Comparison of ENCODE assay signal across 24 cellular contexts in the genomic region with DNA sequence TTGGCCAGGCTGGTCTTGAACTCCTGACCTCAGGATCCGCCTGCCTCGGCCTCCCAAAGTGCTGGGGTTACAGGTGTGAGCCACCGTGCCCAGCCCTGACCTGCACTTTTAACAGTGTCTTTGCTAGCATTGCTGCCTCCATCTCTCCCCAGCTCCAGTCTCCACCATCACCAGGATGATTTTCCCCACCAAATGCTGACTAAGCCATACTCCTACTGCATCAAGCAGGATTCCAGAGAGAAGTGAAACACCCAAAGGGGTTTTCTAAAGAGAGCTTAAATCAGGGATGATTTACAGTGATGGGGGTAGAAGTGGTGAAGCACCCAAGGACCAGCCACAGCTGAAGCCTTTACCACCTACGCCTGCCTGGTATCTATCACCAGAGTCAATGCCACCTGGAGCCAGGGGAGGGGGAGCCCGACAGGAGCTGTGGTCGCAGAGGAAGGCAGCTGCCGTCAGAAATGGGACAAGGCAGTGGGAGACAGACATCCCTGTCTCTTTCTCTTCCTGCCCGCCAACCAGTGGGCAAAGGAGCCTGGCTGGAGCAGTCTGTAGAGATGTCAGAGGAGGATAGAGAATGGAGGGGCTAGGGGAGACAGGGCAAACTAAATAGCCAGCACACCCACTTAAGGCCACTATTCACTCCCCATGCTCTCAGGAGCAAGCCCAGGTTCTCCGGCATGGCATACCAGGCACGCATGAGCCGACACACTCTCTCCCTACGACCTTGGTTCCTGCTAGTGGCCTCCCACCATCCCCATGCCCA. TPM values are rescaled to one million over a fixed set of nuclear protein-coding genes. Genes with fewer than 3 reads are reported as not detected.
A peak's percentile ranks its signal among the peaks of the same experiment; 100 is the strongest.
DNase-seq lines count a peak whose midpoint lies in the region; ATAC-seq, FAIRE-seq and TF ChIP-seq lines count a peak whose summit lies in the region.
"Had no signal": no experiment of that assay in that cellular context is flagged by ENCODE, and none has a peak within 500 bp of the region (broad histone marks: within the 10 kb centered on the region; RNA-seq: fewer than 3 reads in every experiment).

No MANE protein-coding gene starts in this region.

- peak overlapping the region; percentile 89 for H3K23ac ChIP-seq in mesendoderm (ENCODE audit: low read length)

- peaks cover 0 to 5% (median 0%) of the 10 kb centered on the region in 7 donors for H3K9me3 Mint-ChIP-seq in CD14-positive monocyte
- peaks cover 5% of the 10 kb centered on the region for H3K9me3 Mint-ChIP-seq in astrocyte (ENCODE audit: unreplicated experiment)
- H3K9me3 Mint-ChIP-seq in CD8-positive, alpha-beta T cell: no peaks in the 10 kb centered on the region
- H3K9me3 Mint-ChIP-seq: CD4-positive, alpha-beta T cell; GM23338 had no signal

- H3K27ac Mint-ChIP-seq in CD14-positive monocyte: peak overlapping the region in 3 of 7 donors; percentile 13 to 77 (median 65)
- peak overlapping the region; percentile 84 for H3K27ac Mint-ChIP-seq in astrocyte (ENCODE audit: unreplicated experiment)
- no peak overlapping the region for H3K27ac Mint-ChIP-seq in CD8-positive, alpha-beta T cell
- H3K27ac Mint-ChIP-seq: CD4-positive, alpha-beta T cell; GM23338 had no signal

- peak; percentile 12 for DNase-seq in CD14-positive monocyte (ENCODE audit: low spot score)
- DNase-seq in astrocyte (ENCODE audit: low read depth): no peak
- DNase-seq in mesendoderm: no peak
- DNase-seq in spleen: peak; percentile 49
- DNase-seq in left ventricle myocardium superior: no peak
- no peak for DNase-seq in CD8-positive, alpha-beta T cell
- DNase-seq: BE2C; Caco-2; CD4-positive, alpha-beta T cell; DND-41; NCI-H1105 treated with DMSO at 0.1 percent for 48 hours; NCI-H2029 treated with DMSO at 0.1 percent for 48 hours; NCI-H524 treated with DMSO at 0.1 percent for 48 hours; SJCRH30 had no signal

- H4K20me1 ChIP-seq in astrocyte (ENCODE audit: insufficient read depth, low read length): no peaks in the 10 kb centered on the region

- no peak overlapping the region for H3K18ac ChIP-seq in mesendoderm (ENCODE audit: low read length)

- peaks cover 3% of the 10 kb centered on the region for H3K4me1 Mint-ChIP-seq in CD14-positive monocyte
- H3K4me1 Mint-ChIP-seq in astrocyte (ENCODE audit: low read depth, unreplicated experiment): peaks cover 31% of the 10 kb centered on the region
- H3K4me1 Mint-ChIP-seq in CD8-positive, alpha-beta T cell (ENCODE audit: low read depth): no peaks in the 10 kb centered on the region

- H2AK5ac ChIP-seq in mesendoderm (ENCODE audit: low read length): peak overlapping the region; percentile 97

- no peak overlapping the region for H4K5ac ChIP-seq in mesendoderm (ENCODE audit: low read length)

- no peak overlapping the region for H3K4me3 Mint-ChIP-seq in CD14-positive monocyte
- H3K4me3 Mint-ChIP-seq in astrocyte (ENCODE audit: unreplicated experiment): no peak overlapping the region
- H3K4me3 Mint-ChIP-seq in CD8-positive, alpha-beta T cell: no peak overlapping the region
- H3K4me3 Mint-ChIP-seq: CD4-positive, alpha-beta T cell; GM23338 had no signal

- no peak overlapping the region for H2BK15ac ChIP-seq in mesendoderm (replicated peaks; ENCODE audit: low read depth)

- no peaks in the 10 kb centered on the region for H3K27me3 ChIP-seq in astrocyte (ENCODE audit: insufficient read depth, low read length)
- H3K27me3 ChIP-seq in mesendoderm (ENCODE audit: insufficient read depth, low read length, poor library complexity): no peaks in the 10 kb centered on the region
- H3K27me3 ChIP-seq in spleen (replicated peaks in 1 of 7): peaks cover 0 to 10% (median 0%) of the 10 kb centered on the region in 7 donors
- no peaks in the 10 kb centered on the region for H3K27me3 ChIP-seq in CD8-positive, alpha-beta T cell (ENCODE audit: insufficient read depth, low read length)
- H3K27me3 ChIP-seq: BE2C, SJCRH30 had no signal

- H3K9ac ChIP-seq in astrocyte (ENCODE audit: low read length) (no peak overlapping the region), mesendoderm (ENCODE audit: low read length) (no peak overlapping the region)
- H3K9ac ChIP-seq: KMS-11 had no signal

- WGBS in mesendoderm (ENCODE audit: extremely low coverage, insufficient coverage, low lambda C conversion rate): no CpG with 5 or more reads among the region's 12 CpGs
- 85 to 90% (median 88%) methylated on average over 12 of the region's 12 CpGs for WGBS in spleen, 5 donors

- H3K9me3 ChIP-seq in astrocyte (ENCODE audit: insufficient read depth, low read depth, low read length) (no peaks in the 10 kb centered on the region), spleen (no peaks in the 10 kb centered on the region)
- H3K9me3 ChIP-seq in CD8-positive, alpha-beta T cell (ENCODE audit: low read length): no peaks in the 10 kb centered on the region
- H3K9me3 ChIP-seq: BE2C, Caco-2, HAP-1 had no signal

- TF ChIP-seq POLR2A in spleen (IDR thresholded peaks at IDR 0.05): no peak

- H3K4me2 ChIP-seq in astrocyte (ENCODE audit: low read length): no peak overlapping the region
- no peak overlapping the region for H3K4me2 ChIP-seq in mesendoderm (ENCODE audit: low read length)
- H3K4me2 ChIP-seq: GM23338, KMS-11 had no signal

- H3K36me3 ChIP-seq in astrocyte (ENCODE audit: insufficient read depth, low read length) (no peaks in the 10 kb centered on the region), mesendoderm (ENCODE audit: control insufficient read depth, insufficient read depth, low read length) (no peaks in the 10 kb centered on the region), spleen (no peaks in the 10 kb centered on the region)
- no peaks in the 10 kb centered on the region for H3K36me3 ChIP-seq in CD8-positive, alpha-beta T cell (ENCODE audit: insufficient read depth, low read length)
- H3K36me3 ChIP-seq: BE2C, HAP-1, SJCRH30 had no signal

- H3K36me3 Mint-ChIP-seq in CD14-positive monocyte: peaks cover 5% of the 10 kb centered on the region in 2 donors
- H3K36me3 Mint-ChIP-seq in astrocyte (ENCODE audit: low read depth, unreplicated experiment): no peaks in the 10 kb centered on the region
- H3K36me3 Mint-ChIP-seq in CD8-positive, alpha-beta T cell: no peaks in the 10 kb centered on the region

- H3K4me1 ChIP-seq in astrocyte (ENCODE audit: insufficient read depth, low read length): peaks cover 40% of the 10 kb centered on the region
- H3K4me1 ChIP-seq in mesendoderm (ENCODE audit: control insufficient read depth, low read depth, low read length): peaks cover 6% of the 10 kb centered on the region
- H3K4me1 ChIP-seq in spleen: peaks cover 11 to 38% (median 27%) of the 10 kb centered on the region in 6 donors
- H3K4me1 ChIP-seq in CD8-positive, alpha-beta T cell (ENCODE audit: insufficient read depth, low read length): no peaks in the 10 kb centered on the region
- H3K4me1 ChIP-seq: HAP-1 had no signal

- H3K56ac ChIP-seq in mesendoderm (ENCODE audit: low read length): peak overlapping the region; percentile 28

- H3K27ac ChIP-seq in astrocyte (ENCODE audit: low read depth, low read length): no peak overlapping the region
- no peak overlapping the region for H3K27ac ChIP-seq in mesendoderm (ENCODE audit: low read depth, low read length)
- H3K27ac ChIP-seq in spleen: no peak overlapping the region
- no peak overlapping the region for H3K27ac ChIP-seq in CD8-positive, alpha-beta T cell (ENCODE audit: low read depth, low read length)
- H3K27ac ChIP-seq: HL-60, KMS-11, SJCRH30 had no signal

- ATAC-seq in left ventricle myocardium superior: no peak
- ATAC-seq in GM18517 (IDR thresholded peaks at IDR 0.05; ENCODE audit: unreplicated experiment): no peak
- no peak for ATAC-seq in CD8-positive, alpha-beta T cell
- ATAC-seq: GM12878 had no signal

- no peak overlapping the region for H4K8ac ChIP-seq in mesendoderm (ENCODE audit: low read depth, low read length)

- H3K4ac ChIP-seq in mesendoderm (ENCODE audit: low read depth, low read length): no peak overlapping the region

- peak overlapping the region; percentile 47 for H2BK5ac ChIP-seq in mesendoderm (ENCODE audit: low read length)

- no peak for FAIRE-seq in astrocyte (lab: Jason Lieb, UNC)
- FAIRE-seq: A204.1, GM12878, RCC 7860 had no signal

- no peak overlapping the region for H2BK120ac ChIP-seq in mesendoderm (ENCODE audit: low read depth, low read length)

- no peaks in the 10 kb centered on the region for H3K79me1 ChIP-seq in mesendoderm (ENCODE audit: low read length)

- H2AFZ ChIP-seq in astrocyte (ENCODE audit: low read depth, low read length): no peak overlapping the region
- H2AFZ ChIP-seq: GM23338 had no signal

- POLR2A ChIA-PET in CD8-positive, alpha-beta T cell (lab: Charles Lee): no interaction called here

- H3K27me3 Mint-ChIP-seq in CD14-positive monocyte (ENCODE audit: low read depth in 3 of 3) (peaks cover 6 to 8% (median 6%) of the 10 kb centered on the region in 3 donors), astrocyte (ENCODE audit: low read depth, unreplicated experiment) (no peaks in the 10 kb centered on the region)
- H3K27me3 Mint-ChIP-seq in CD8-positive, alpha-beta T cell (ENCODE audit: low read depth): peaks cover 4% of the 10 kb centered on the region
- H3K27me3 Mint-ChIP-seq: CD4-positive, alpha-beta T cell had no signal

- CTCF ChIA-PET in CD8-positive, alpha-beta T cell (lab: Charles Lee): interaction anchor here (1.2 kb wide), 1 partner anchor 18 kb away, joined by 5 read pairs; no protein-coding TSS in a partner anchor

- no peak overlapping the region for H3K4me3 ChIP-seq in astrocyte (ENCODE audit: insufficient read depth, low read depth, low read length)
- no peak overlapping the region for H3K4me3 ChIP-seq in mesendoderm (ENCODE audit: low read length)
- no peak overlapping the region for H3K4me3 ChIP-seq in spleen
- H3K4me3 ChIP-seq in CD8-positive, alpha-beta T cell (ENCODE audit: low read depth, low read length): no peak overlapping the region
- H3K4me3 ChIP-seq: GM12878, GM23338, HAP-1, SJCRH30 had no signal

- no peaks in the 10 kb centered on the region for H3K79me2 ChIP-seq in astrocyte (ENCODE audit: insufficient read depth, low read length)
- no peaks in the 10 kb centered on the region for H3K79me2 ChIP-seq in mesendoderm (ENCODE audit: control insufficient read depth, insufficient read depth, low read length)

- intact Hi-C loops in CD14-positive monocyte (cut with micrococcal nuclease): loop anchor here in 1 of 2 donors (5.0 to 10.0 kb wide), 2 partner anchors 45 to 103 kb away; no protein-coding TSS in a partner anchor
- intact Hi-C loops in spleen (cut with DNase I; ENCODE audit: low total_unique reads): no loop called here
- intact Hi-C loops in left ventricle myocardium superior (cut with micrococcal nuclease): no loop called here
- intact Hi-C loops in CD8-positive, alpha-beta T cell (cut with DNase I, micrococcal nuclease): no loop called here

- TF ChIP-seq CTCF in CD14-positive monocyte (IDR thresholded peaks at IDR 0.05) (no peak), astrocyte (IDR thresholded peaks at IDR 0.05; ENCODE audit: insufficient read depth, low read depth, low read length) (no peak), spleen (IDR thresholded peaks at IDR 0.05 in 8 of 11, conservative IDR thresholded peaks at IDR 0.05 in 3 of 11) (no peak)
- TF ChIP-seq CTCF in CD8-positive, alpha-beta T cell (IDR thresholded peaks at IDR 0.05): no peak

RNA-seq across cellular contexts. Expression of a gene that starts 22.4 kb away (rescaled TPM):
- 100 to 1,000 TPM in 1 of 2 donors, 1 to 10 TPM in 1; 7.7 to 323 TPM for polyA plus RNA-seq in CD14-positive monocyte
- total RNA-seq in astrocyte: 46.0 and 52.2 TPM in 2 replicates
- polyA plus RNA-seq in mesendoderm (2013, experiment 1 of 2): 228 TPM
- polyA plus RNA-seq in mesendoderm (2013, experiment 2 of 2): 229 TPM
- 100 to 1,000 TPM in 1 of 7 donors, 10 to 100 TPM in 6; 50.0 to 113 (median 75.7) TPM for total RNA-seq in spleen
- polyA plus RNA-seq in spleen: 10 to 100 TPM; 16.2 to 87.4 (median 50.6) TPM
- 39.2 TPM for total RNA-seq in left ventricle myocardium superior
- 1 to 10 TPM; 1.3 to 1.8 TPM for total RNA-seq in CD8-positive, alpha-beta T cell
- total RNA-seq: OCI-LY7 had no signal

RNA-seq across cellular contexts. Expression of a gene that starts 53.3 kb away (rescaled TPM):
- polyA plus RNA-seq in CD14-positive monocyte: under 1 TPM; 0.17 to 0.48 TPM
- total RNA-seq in astrocyte: 0.23 and 0.82 TPM in 2 replicates
- polyA plus RNA-seq in mesendoderm (2013, experiment 1 of 2): 0.15 TPM
- 0.15 TPM for polyA plus RNA-seq in mesendoderm (2013, experiment 2 of 2)
- total RNA-seq in spleen: 100 to 1,000 TPM; 272 to 957 (median 395) TPM
- 10 to 100 TPM; 12.9 to 38.6 (median 15.5) TPM for polyA plus RNA-seq in spleen
- 275 TPM for total RNA-seq in left ventricle myocardium superior
- not detected for total RNA-seq in CD8-positive, alpha-beta T cell
- total RNA-seq: HT-29 had no signal

Comparison
In these comparisons a context has a peak if more than half of its experiments do, and no peak if none do; other contexts are left out.
1. DNase-seq: peak in CD14-positive monocyte (single experiment) and spleen (single experiment); none in astrocyte (single experiment), mesendoderm (single experiment), left ventricle myocardium superior (single experiment) and CD8-positive, alpha-beta T cell (0 of 7).
2. RNA of a gene that starts 22.4 kb away (total RNA-seq): 50.0 to 113 TPM in spleen, 46.0 to 52.2 TPM in astrocyte and 39.2 TPM in left ventricle myocardium superior (single experiment); 1.3 to 1.8 TPM in CD8-positive, alpha-beta T cell; every median in the first group is over 10 times any median in the second.
3. RNA of a gene that starts 53.3 kb away (total RNA-seq): 272 to 957 TPM in spleen and 275 TPM in left ventricle myocardium superior (single experiment); not detected in CD8-positive, alpha-beta T cell and 0.23 to 0.82 TPM in astrocyte; every median in the first group is over 100 times any median in the second.